Comparison of ENCODE assay signal across 10 cellular contexts in the genomic region with DNA sequence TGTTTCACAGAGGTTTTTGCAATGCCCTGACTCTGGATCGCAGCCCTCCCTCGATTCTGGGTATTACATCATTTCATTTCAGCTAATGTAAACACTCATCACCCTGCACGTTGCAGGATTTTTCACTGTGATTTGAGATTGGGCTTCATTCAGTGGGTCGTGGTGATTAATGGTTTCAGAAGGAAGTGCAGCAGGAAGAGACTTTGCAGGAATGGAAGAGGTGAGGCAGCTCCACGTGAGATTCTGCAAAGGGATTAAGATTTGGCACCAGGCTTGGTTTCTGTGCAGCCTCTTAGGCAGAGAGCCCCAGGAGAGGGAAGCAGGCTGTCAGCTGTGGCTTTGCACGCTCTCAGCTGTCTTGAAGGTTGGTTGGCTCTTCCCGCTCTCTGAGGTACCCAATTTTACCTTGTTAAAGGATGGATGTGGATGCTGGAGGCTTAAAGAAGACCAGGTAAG.
DNase-seq lines count a peak whose midpoint lies in the region; ATAC-seq and TF ChIP-seq lines count a peak whose summit lies in the region.
"Had no signal": no experiment of that assay in that cellular context is flagged by ENCODE, and none has a peak within 500 bp of the region (broad histone marks: within the 10 kb centered on the region; RNA-seq: fewer than 3 reads in every experiment).

No MANE protein-coding gene starts in this region.

- intact Hi-C loops in Right ventricle myocardium inferior (cut with DNase I) (loop anchor here (5.0 to 10.0 kb wide), 2 partner anchors 83 to 126 kb away; no protein-coding TSS in a partner anchor), cardiac septum (cut with DNase I) (no loop called here), aorta (cut with DNase I) (no loop called here), testis (cut with DNase I; ENCODE audit: low total_unique reads) (no loop called here)
- intact Hi-C loops in CD8-positive, alpha-beta T cell (cut with DNase I, micrococcal nuclease) = no loop called here

- H3K79me2 ChIP-seq in hepatocyte = peaks cover 7% of the 10 kb centered on the region

- TF ChIP-seq POLR2A in testis (IDR thresholded peaks at IDR 0.05) = no peak

- H3K4me1 ChIP-seq in hepatocyte (ENCODE audit: insufficient read depth) (peaks cover 14% of the 10 kb centered on the region), aorta (ENCODE audit: control insufficient read depth in 1 of 2, insufficient read depth in 2 of 2, low read length in 2 of 2) (peaks cover 0 to 8% of the 10 kb centered on the region in 2 donors), testis (peaks cover 7% of the 10 kb centered on the region)
- H3K4me1 ChIP-seq in CD8-positive, alpha-beta T cell (ENCODE audit: insufficient read depth, low read length) = no peaks in the 10 kb centered on the region

- H3K27me3 ChIP-seq in brain microvascular endothelial cell (replicated peaks) (no peaks in the 10 kb centered on the region), hepatocyte (no peaks in the 10 kb centered on the region), aorta (ENCODE audit: control insufficient read depth in 1 of 2, insufficient read depth in 2 of 2, low read length in 1 of 2) (no peaks in the 10 kb centered on the region), testis (no peaks in the 10 kb centered on the region)
- no peaks in the 10 kb centered on the region for H3K27me3 ChIP-seq in CD8-positive, alpha-beta T cell (ENCODE audit: insufficient read depth, low read length)

- TF ChIP-seq CTCF in brain microvascular endothelial cell (IDR thresholded peaks at IDR 0.05; ENCODE audit: low read depth, low read length, missing control alignments) = no peak
- no peak for TF ChIP-seq CTCF in hepatocyte (IDR thresholded peaks at IDR 0.05; ENCODE audit: poor library complexity)
- TF ChIP-seq CTCF in testis (IDR thresholded peaks at IDR 0.05) = no peak
- TF ChIP-seq CTCF in CD8-positive, alpha-beta T cell (IDR thresholded peaks at IDR 0.05) = no peak

- H3K4me1 Mint-ChIP-seq in CD8-positive, alpha-beta T cell (ENCODE audit: low read depth) = no peaks in the 10 kb centered on the region

- H3K9me2 ChIP-seq in hepatocyte (replicated peaks; ENCODE audit: insufficient read depth) = no peaks in the 10 kb centered on the region

- ATAC-seq in Right ventricle myocardium inferior (peak; percentile 59), aorta (ENCODE audit: low FRiP score) (peak; percentile 71)
- ATAC-seq in CD8-positive, alpha-beta T cell = no peak
- ATAC-seq: activated T-cell treated with anti-CD3 and anti-CD28 coated beads, Interleukin-2, amount 50 U/mL, for 72 hours had no signal

- CTCF ChIA-PET in CD8-positive, alpha-beta T cell (lab: Charles Lee) = no interaction called here

- 47% methylated on average over 7 of the region's 7 CpGs for WGBS in hepatocyte (ENCODE audit: low lambda C conversion rate, missing lambda C conversion rate)
- 4 to 6% methylated on average over 7 of the region's 7 CpGs for WGBS in aorta, 2 donors
- 31 to 32% methylated on average over 7 of the region's 7 CpGs for WGBS in testis, 2 donors

- H3K36me3 ChIP-seq in brain microvascular endothelial cell (replicated peaks) = no peaks in the 10 kb centered on the region
- H3K36me3 ChIP-seq in hepatocyte (replicated peaks; ENCODE audit: insufficient read depth, low read depth) = no peaks in the 10 kb centered on the region
- H3K36me3 ChIP-seq in aorta (ENCODE audit: control insufficient read depth in 1 of 2, insufficient read depth in 2 of 2, low read length in 1 of 2) = no peaks in the 10 kb centered on the region
- H3K36me3 ChIP-seq in testis (ENCODE audit: low read depth, missing control alignments) = no peaks in the 10 kb centered on the region
- H3K36me3 ChIP-seq in CD8-positive, alpha-beta T cell (ENCODE audit: insufficient read depth, low read length) = no peaks in the 10 kb centered on the region

- in situ Hi-C loops in brain microvascular endothelial cell (cut with HindIII; ENCODE audit: low pct_ligation_motif_present, low sequenced_read_pairs) = no loop called here

- no peak overlapping the region for H3K27ac Mint-ChIP-seq in CD8-positive, alpha-beta T cell
- H3K27ac Mint-ChIP-seq: activated T-cell treated with anti-CD3 and anti-CD28 coated beads, Interleukin-2, amount 50 U/mL, for 72 hours had no signal

- H3K36me3 Mint-ChIP-seq in CD8-positive, alpha-beta T cell = no peaks in the 10 kb centered on the region

- no peaks in the 10 kb centered on the region for H3K9me3 Mint-ChIP-seq in CD8-positive, alpha-beta T cell
- H3K9me3 Mint-ChIP-seq: activated T-cell treated with anti-CD3 and anti-CD28 coated beads, Interleukin-2, amount 50 U/mL, for 72 hours had no signal

- H3K4me3 ChIP-seq in brain microvascular endothelial cell (ENCODE audit: low read depth, low read length) = no peak overlapping the region
- H3K4me3 ChIP-seq in hepatocyte = no peak overlapping the region
- H3K4me3 ChIP-seq in aorta (ENCODE audit: low read length in 2 of 2) = peak overlapping the region; percentile 48 to 51
- no peak overlapping the region for H3K4me3 ChIP-seq in testis
- H3K4me3 ChIP-seq in CD8-positive, alpha-beta T cell (ENCODE audit: low read depth, low read length) = no peak overlapping the region

- no peaks in the 10 kb centered on the region for H3K27me3 Mint-ChIP-seq in CD8-positive, alpha-beta T cell (ENCODE audit: low read depth)

- H4K20me1 ChIP-seq in hepatocyte (ENCODE audit: insufficient read depth, poor library complexity, severe bottlenecking) = no peaks in the 10 kb centered on the region

- no peak overlapping the region for H2AFZ ChIP-seq in hepatocyte

- POLR2A ChIA-PET in CD8-positive, alpha-beta T cell (lab: Charles Lee) = no interaction called here

- no peak overlapping the region for H3K4me3 Mint-ChIP-seq in CD8-positive, alpha-beta T cell
- H3K4me3 Mint-ChIP-seq: activated T-cell treated with anti-CD3 and anti-CD28 coated beads, Interleukin-2, amount 50 U/mL, for 72 hours had no signal

- peak; percentile 44 for DNase-seq in Right ventricle myocardium inferior (ENCODE audit: missing footprints)
- DNase-seq in cardiac septum (ENCODE audit: low spot score) = no peak
- DNase-seq in brain microvascular endothelial cell = peak; percentile 28
- DNase-seq in hepatocyte (ENCODE audit: low spot score) = peak; percentile 42
- DNase-seq in aorta = no peak
- no peak for DNase-seq in activated gamma-delta T cell (lab: John Stamatoyannopoulos, UW)
- no peak for DNase-seq in testis
- DNase-seq in CD8-positive, alpha-beta T cell = no peak
- DNase-seq: activated T-cell treated with anti-CD3 and anti-CD28 coated beads, Interleukin-2, amount 50 U/mL, for 72 hours; stimulated activated naive CD4-positive, alpha-beta T cell had no signal

- H3K27ac ChIP-seq in brain microvascular endothelial cell (no peak overlapping the region), hepatocyte (no peak overlapping the region), aorta (ENCODE audit: low read depth in 1 of 2, low read length in 2 of 2) (peak overlapping the region in 1 of 2 donors; percentile 75), testis (no peak overlapping the region)
- no peak overlapping the region for H3K27ac ChIP-seq in CD8-positive, alpha-beta T cell (ENCODE audit: low read depth, low read length)

- H3K9me3 ChIP-seq in hepatocyte (ENCODE audit: low read depth) (no peaks in the 10 kb centered on the region), aorta (ENCODE audit: control insufficient read depth, low read length) (no peaks in the 10 kb centered on the region), testis (no peaks in the 10 kb centered on the region)
- no peaks in the 10 kb centered on the region for H3K9me3 ChIP-seq in CD8-positive, alpha-beta T cell (ENCODE audit: low read length)

- peak overlapping the region; percentile 57 for H3K4me2 ChIP-seq in hepatocyte

Comparison
In these comparisons a context has a peak if more than half of its experiments do, and no peak if none do; other contexts are left out.
1. DNase-seq: peak in Right ventricle myocardium inferior (single experiment), brain microvascular endothelial cell (single experiment) and hepatocyte (single experiment); none in cardiac septum (single experiment), aorta (0 of 2), activated gamma-delta T cell (single experiment), testis (single experiment) and CD8-positive, alpha-beta T cell (0 of 7).
2. H3K4me3 ChIP-seq: peak in aorta (2 of 2); none in brain microvascular endothelial cell (single experiment), hepatocyte (single experiment), testis (0 of 2) and CD8-positive, alpha-beta T cell (single experiment).